11 cellular contexts compared by ENCODE assay signal in the genomic region with DNA sequence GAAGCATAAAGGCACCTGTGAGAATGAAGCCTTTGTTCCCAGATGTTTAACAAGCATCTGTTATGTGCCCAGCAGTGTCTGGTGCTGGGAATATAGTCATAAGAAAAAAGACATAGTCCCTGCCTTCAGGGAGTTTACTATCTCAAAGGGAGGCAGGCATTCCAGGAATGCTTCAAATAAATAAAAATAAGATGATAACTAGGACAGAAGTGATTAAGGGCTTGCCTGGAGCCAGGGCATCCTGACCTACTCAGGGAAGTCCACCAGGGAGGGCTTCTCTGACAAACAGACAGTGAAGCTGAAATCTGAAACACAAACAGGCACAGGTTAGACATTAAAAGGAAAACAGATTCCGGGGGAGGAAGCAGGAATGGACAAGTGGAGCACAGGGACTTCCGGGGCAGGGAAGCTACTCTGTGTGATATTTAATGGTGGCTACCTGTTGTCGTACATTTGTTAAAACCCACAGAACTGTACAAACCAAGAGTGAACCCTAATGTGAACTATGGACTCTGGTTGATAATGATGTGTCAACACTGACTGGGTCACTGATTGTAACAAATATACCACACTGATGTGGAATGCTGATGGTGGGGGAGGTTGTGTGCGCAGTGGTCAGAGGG. TPM values are rescaled to one million over a fixed set of nuclear protein-coding genes. Genes with fewer than 3 reads are reported as not detected.
DNase-seq lines count a peak whose midpoint lies in the region; ATAC-seq, FAIRE-seq and TF ChIP-seq lines count a peak whose summit lies in the region.
"Had no signal": no experiment of that assay in that cellular context is flagged by ENCODE, and none has a peak within 500 bp of the region (broad histone marks: within the 10 kb centered on the region; RNA-seq: fewer than 3 reads in every experiment).

No MANE protein-coding gene starts in this region.

- peak overlapping the region; percentile 30 for H3K4me3 Mint-ChIP-seq in activated CD4-positive, alpha-beta T cell treated with anti-CD3 and anti-CD28 coated beads, Interleukin-2, amount 10 ng/mL, durations not matched to agents 24 days and 14 days
- H3K4me3 Mint-ChIP-seq in activated CD4-positive, alpha-beta T cell treated with anti-CD3 and anti-CD28 coated beads, Interleukin-2, amount 10 ng/mL, durations not matched to agents 7 days and 5 days = no peak overlapping the region

- no peaks in the 10 kb centered on the region for H3K9me3 ChIP-seq in adipocyte (ENCODE audit: control insufficient read depth, low read length)
- H3K9me3 ChIP-seq in HepG2 (ENCODE audit: low read length) = no peaks in the 10 kb centered on the region
- H3K9me3 ChIP-seq in thyroid gland = no peaks in the 10 kb centered on the region

- WGBS in HepG2 (ENCODE audit: low lambda C conversion rate) = 0% methylated on average over 4 of the region's 4 CpGs
- WGBS in thyroid gland, 2 donors = 86% methylated on average over 4 of the region's 4 CpGs

- BruUV-seq in HepG2 (replicated peaks; lab: Mats Ljungman, UMichigan) = TSS peak; percentile 41

- POLR2A ChIA-PET in activated CD4-positive, alpha-beta T cell treated with anti-CD3 and anti-CD28 coated beads, Interleukin-2, amount 10 ng/mL, durations not matched to agents 7 days and 5 days (lab: Charles Lee) = no interaction called here
- POLR2A ChIA-PET in HepG2 (lab: Yijun Ruan, JAX) = interaction anchor here (0.6 to 1.9 kb wide), 11 partner anchors 18 to 465 kb away, joined by 3 to 14 read pairs (median 4); a partner anchor contains a TSS

- H3K27me3 ChIP-seq in adipocyte (replicated peaks; ENCODE audit: control insufficient read depth, insufficient read depth, low read length) = no peaks in the 10 kb centered on the region
- no peaks in the 10 kb centered on the region for H3K27me3 ChIP-seq in HepG2 (ENCODE audit: control insufficient read depth in 1 of 2, insufficient read depth in 2 of 2, low read length in 2 of 2)
- H3K27me3 ChIP-seq in thyroid gland = no peaks in the 10 kb centered on the region

- in situ Hi-C loops in HepG2 (cut with HindIII; ENCODE audit: extremely low pct_ligation_motif_present, low pct_unique_long_range_greater_than_20kb) = no loop called here

- H3K9me3 Mint-ChIP-seq in activated CD4-positive, alpha-beta T cell treated with anti-CD3 and anti-CD28 coated beads, Interleukin-2, amount 10 ng/mL, durations not matched to agents 24 days and 14 days = no peaks in the 10 kb centered on the region
- H3K9me3 Mint-ChIP-seq in activated CD4-positive, alpha-beta T cell treated with anti-CD3 and anti-CD28 coated beads, Interleukin-2, amount 10 ng/mL, durations not matched to agents 7 days and 5 days = no peaks in the 10 kb centered on the region

- peaks cover 49% of the 10 kb centered on the region for H3K27me3 Mint-ChIP-seq in activated CD4-positive, alpha-beta T cell treated with anti-CD3 and anti-CD28 coated beads, Interleukin-2, amount 10 ng/mL, durations not matched to agents 24 days and 14 days
- H3K27me3 Mint-ChIP-seq in activated CD4-positive, alpha-beta T cell treated with anti-CD3 and anti-CD28 coated beads, Interleukin-2, amount 10 ng/mL, durations not matched to agents 7 days and 5 days = peaks cover 27% of the 10 kb centered on the region

- DNase-seq in activated CD4-positive, alpha-beta T cell treated with anti-CD3 and anti-CD28 coated beads, Interleukin-2, amount 10 ng/mL, durations not matched to agents 24 days and 14 days = no peak
- DNase-seq in activated CD4-positive, alpha-beta T cell treated with anti-CD3 and anti-CD28 coated beads, Interleukin-2, amount 10 ng/mL, durations not matched to agents 7 days and 5 days = no peak
- no peak for DNase-seq in adipocyte (ENCODE audit: low read depth)
- DNase-seq in HepG2 (ENCODE audit: low spot score) = peak; percentile 99
- no peak for DNase-seq in thyroid gland
- no peak for DNase-seq in stimulated activated CD4-positive, alpha-beta T cell treated with anti-CD3 and anti-CD28 coated beads, Interleukin-15, amount 100 ng/mL, for 24 hours
- no peak for DNase-seq in NCI-H2081 treated with DMSO at 0.1 percent for 48 hours (lab: John Stamatoyannopoulos, UW)
- DNase-seq in stimulated activated CD4-positive, alpha-beta T cell treated with anti-CD3 and anti-CD28 coated beads, Interleukin-4, amount 100 ng/mL, for 1 hour = no peak
- DNase-seq: activated naive CD4-positive, alpha-beta T cell treated with Interleukin-2 at 50 U/mL for 16 hours; midbrain; WERI-Rb-1 had no signal

- H4K20me1 ChIP-seq in HepG2 (ENCODE audit: insufficient read depth, low read length) = no peaks in the 10 kb centered on the region

- peak overlapping the region; percentile 27 for H3K4me2 ChIP-seq in HepG2 (ENCODE audit: low read depth, low read length)

- TF ChIP-seq POLR2A in HepG2 (IDR thresholded peaks at IDR 0.05; ENCODE audit: insufficient read depth in 1 of 2, low read depth in 2 of 2, low read length in 2 of 2) = no peak; a peak in 1 of 4 replicates
- no peak for TF ChIP-seq POLR2A in thyroid gland (IDR thresholded peaks at IDR 0.05)

- peaks cover 9% of the 10 kb centered on the region for H3K4me1 Mint-ChIP-seq in activated CD4-positive, alpha-beta T cell treated with anti-CD3 and anti-CD28 coated beads, Interleukin-2, amount 10 ng/mL, durations not matched to agents 24 days and 14 days
- peaks cover 17% of the 10 kb centered on the region for H3K4me1 Mint-ChIP-seq in activated CD4-positive, alpha-beta T cell treated with anti-CD3 and anti-CD28 coated beads, Interleukin-2, amount 10 ng/mL, durations not matched to agents 7 days and 5 days

- H2AFZ ChIP-seq in HepG2 (ENCODE audit: low read length) = no peak overlapping the region

- CTCF ChIA-PET in activated CD4-positive, alpha-beta T cell treated with anti-CD3 and anti-CD28 coated beads, Interleukin-2, amount 10 ng/mL, durations not matched to agents 7 days and 5 days (lab: Charles Lee) = no interaction called here
- CTCF ChIA-PET in HepG2 (lab: Yijun Ruan, JAX; ENCODE audit: low intra/inter-chr PET ratio, low total read pairs) = interaction anchor here (1.2 kb wide), 1 partner anchor 67 kb away, joined by 3 read pairs; no protein-coding TSS in a partner anchor

- peaks cover 32% of the 10 kb centered on the region for H3K79me2 ChIP-seq in HepG2 (ENCODE audit: insufficient read depth, low read length)

- peak; percentile 91 for FAIRE-seq in HepG2 (lab: Jason Lieb, UNC)

- peak overlapping the region; percentile 58 for H3K9ac ChIP-seq in adipocyte (ENCODE audit: low read length)
- H3K9ac ChIP-seq in HepG2 (ENCODE audit: insufficient read depth, low read depth, low read length) = peak overlapping the region; percentile 43

- intact Hi-C loops in activated CD4-positive, alpha-beta T cell treated with anti-CD3 and anti-CD28 coated beads, Interleukin-2, amount 10 ng/mL, durations not matched to agents 24 days and 14 days (cut with micrococcal nuclease) = no loop called here
- intact Hi-C loops in HepG2 (cut with micrococcal nuclease; ENCODE audit: unreplicated experiment) = loop anchor here (1.0 to 10.0 kb wide), 6 partner anchors 23 to 761 kb away; a partner anchor contains a TSS
- intact Hi-C loops in thyroid gland (cut with DNase I) = no loop called here

- H3K36me3 Mint-ChIP-seq in activated CD4-positive, alpha-beta T cell treated with anti-CD3 and anti-CD28 coated beads, Interleukin-2, amount 10 ng/mL, durations not matched to agents 24 days and 14 days (ENCODE audit: low read depth) = no peaks in the 10 kb centered on the region
- no peaks in the 10 kb centered on the region for H3K36me3 Mint-ChIP-seq in activated CD4-positive, alpha-beta T cell treated with anti-CD3 and anti-CD28 coated beads, Interleukin-2, amount 10 ng/mL, durations not matched to agents 7 days and 5 days (ENCODE audit: low read depth)

- ATAC-seq in HepG2 = peak; percentile 72

- no peak for TF ChIP-seq RAD21 in HepG2 (CRISPR knock-in tag; IDR thresholded peaks at IDR 0.05)

- TF ChIP-seq EP300 in HepG2 (IDR thresholded peaks at IDR 0.05; ENCODE audit: low read depth in 2 of 2, low read length in 2 of 2) = peak; percentile 88 to 96; a peak in 3 of 4 replicates
- TF ChIP-seq EP300 in HepG2 (CRISPR knock-in tag; IDR thresholded peaks at IDR 0.05; ENCODE audit: borderline replicate concordance) = peak; percentile 93

- no peak overlapping the region for H3K4me3 ChIP-seq in adipocyte (ENCODE audit: low read length)
- H3K4me3 ChIP-seq in HepG2 (replicated peaks in 1 of 3; ENCODE audit: insufficient read depth in 1 of 3, low read depth in 2 of 3, low read length in 3 of 3) = peak overlapping the region in 1 of 3 experiments; percentile 3; a peak in 1 of 6 replicates
- H3K4me3 ChIP-seq in thyroid gland (replicated peaks in 1 of 3) = no peak overlapping the region

- no peak overlapping the region for H3K27ac Mint-ChIP-seq in activated CD4-positive, alpha-beta T cell treated with anti-CD3 and anti-CD28 coated beads, Interleukin-2, amount 10 ng/mL, durations not matched to agents 24 days and 14 days
- no peak overlapping the region for H3K27ac Mint-ChIP-seq in activated CD4-positive, alpha-beta T cell treated with anti-CD3 and anti-CD28 coated beads, Interleukin-2, amount 10 ng/mL, durations not matched to agents 7 days and 5 days

- H3K36me3 ChIP-seq in adipocyte (ENCODE audit: control insufficient read depth, insufficient read depth, low read length, severe bottlenecking) (peaks cover 6% of the 10 kb centered on the region), HepG2 (replicated peaks in 1 of 2; ENCODE audit: control insufficient read depth in 1 of 2, insufficient read depth in 2 of 2, low read length in 2 of 2) (peaks cover 10 to 39% of the 10 kb centered on the region in 2 experiments), thyroid gland (no peaks in the 10 kb centered on the region)
- H3K36me3 ChIP-seq: WERI-Rb-1 had no signal

- peaks cover 86% of the 10 kb centered on the region for H3K4me1 ChIP-seq in adipocyte (ENCODE audit: control insufficient read depth, insufficient read depth, low read length)
- peaks cover 96% of the 10 kb centered on the region for H3K4me1 ChIP-seq in HepG2 (ENCODE audit: insufficient read depth, low read length)
- peaks cover 8 to 50% of the 10 kb centered on the region in 2 donors for H3K4me1 ChIP-seq in thyroid gland

- peak overlapping the region; percentile 100 for H3K27ac ChIP-seq in HepG2 (ENCODE audit: extremely low read length, insufficient read depth, low read length)
- peak overlapping the region in 2 of 3 donors; percentile 25 to 34 for H3K27ac ChIP-seq in thyroid gland
- H3K27ac ChIP-seq: WERI-Rb-1 had no signal

- no peak for TF ChIP-seq CTCF in HepG2 (CRISPR knock-in tag; IDR thresholded peaks at IDR 0.05)
- TF ChIP-seq CTCF in thyroid gland (IDR thresholded peaks at IDR 0.05) = no peak

RNA-seq across cellular contexts. Expression of a gene that starts 53.3 kb away (rescaled TPM):
- total RNA-seq in activated CD4-positive, alpha-beta T cell treated with anti-CD3 and anti-CD28 coated beads, Interleukin-2, amount 10 ng/mL, durations not matched to agents 24 days and 14 days = 2.1 and 2.2 TPM in 2 replicates
- under 1 TPM; 0.15 to 0.37 TPM for total RNA-seq in activated CD4-positive, alpha-beta T cell treated with anti-CD3 and anti-CD28 coated beads, Interleukin-2, amount 10 ng/mL, durations not matched to agents 7 days and 5 days
- 50.2 and 74.1 TPM in 2 replicates for total RNA-seq in HepG2 (2016; rRNA removed; fragmentation: Illumina TruSeq; extraction: Trizol)
- 11.6 and 14.5 TPM in 2 replicates for total RNA-seq in HepG2 (2016; cell fraction: cytosol; rRNA removed; fragmentation: Illumina TruSeq; extraction: Trizol; ENCODE audit: low read depth)
- total RNA-seq in HepG2 (2016; cell fraction: insoluble cytoplasmic fraction; rRNA removed; fragmentation: Illumina TruSeq; extraction: Trizol) = 36.8 and 80.8 TPM in 2 replicates
- 42.5 and 45.5 TPM in 2 replicates for total RNA-seq in HepG2 (2016; cell fraction: membrane; rRNA removed; fragmentation: Illumina TruSeq; extraction: Trizol)
- total RNA-seq in HepG2 (2016; cell fraction: nucleus; rRNA removed; fragmentation: Illumina TruSeq; extraction: Trizol) = 56.3 and 70.0 TPM in 2 replicates
- 343 and 356 TPM in 2 replicates for polyA plus RNA-seq in HepG2 (2011; rRNA removed)
- 228 and 302 TPM in 2 replicates for polyA plus RNA-seq in HepG2 (2011; cell fraction: cytosol; rRNA removed)
- 259 and 313 TPM in 2 replicates for polyA plus RNA-seq in HepG2 (2011; cell fraction: nucleus; rRNA removed)
- polyA plus RNA-seq in HepG2 (2012) = 127 and 130 TPM in 2 replicates
- 14.7 and 15.8 TPM in 2 replicates for polyA plus RNA-seq in HepG2 (2016; cell fraction: cytosol; fragmentation: Illumina TruSeq; extraction: Trizol; ENCODE audit: low read depth)
- polyA plus RNA-seq in HepG2 (2016; cell fraction: insoluble cytoplasmic fraction; fragmentation: Illumina TruSeq; extraction: Trizol; ENCODE audit: low read depth) = 45.2 and 59.6 TPM in 2 replicates
- 33.4 and 35.8 TPM in 2 replicates for polyA plus RNA-seq in HepG2 (2016; cell fraction: membrane; fragmentation: Illumina TruSeq; extraction: Trizol; ENCODE audit: low read depth)
- polyA plus RNA-seq in HepG2 (2016; cell fraction: nucleus; fragmentation: Illumina TruSeq; extraction: Trizol; ENCODE audit: insufficient read depth, low read depth) = 100 and 107 TPM in 2 replicates
- polyA minus RNA-seq in HepG2 (2011; rRNA and poly(A)+ RNA removed; ENCODE audit: low replicate concordance) = 84.8 and 423 TPM in 2 replicates
- 148 and 170 TPM in 2 replicates for polyA minus RNA-seq in HepG2 (2011; cell fraction: cytosol; rRNA and poly(A)+ RNA removed)
- 147 and 160 TPM in 2 replicates for polyA minus RNA-seq in HepG2 (2011; cell fraction: nucleus; rRNA and poly(A)+ RNA removed)
- 100 to 1,000 TPM in 3 of 4 donors, 10 to 100 TPM in 1; 79.2 to 122 (median 110) TPM for total RNA-seq in thyroid gland
